In the genomic region with DNA sequence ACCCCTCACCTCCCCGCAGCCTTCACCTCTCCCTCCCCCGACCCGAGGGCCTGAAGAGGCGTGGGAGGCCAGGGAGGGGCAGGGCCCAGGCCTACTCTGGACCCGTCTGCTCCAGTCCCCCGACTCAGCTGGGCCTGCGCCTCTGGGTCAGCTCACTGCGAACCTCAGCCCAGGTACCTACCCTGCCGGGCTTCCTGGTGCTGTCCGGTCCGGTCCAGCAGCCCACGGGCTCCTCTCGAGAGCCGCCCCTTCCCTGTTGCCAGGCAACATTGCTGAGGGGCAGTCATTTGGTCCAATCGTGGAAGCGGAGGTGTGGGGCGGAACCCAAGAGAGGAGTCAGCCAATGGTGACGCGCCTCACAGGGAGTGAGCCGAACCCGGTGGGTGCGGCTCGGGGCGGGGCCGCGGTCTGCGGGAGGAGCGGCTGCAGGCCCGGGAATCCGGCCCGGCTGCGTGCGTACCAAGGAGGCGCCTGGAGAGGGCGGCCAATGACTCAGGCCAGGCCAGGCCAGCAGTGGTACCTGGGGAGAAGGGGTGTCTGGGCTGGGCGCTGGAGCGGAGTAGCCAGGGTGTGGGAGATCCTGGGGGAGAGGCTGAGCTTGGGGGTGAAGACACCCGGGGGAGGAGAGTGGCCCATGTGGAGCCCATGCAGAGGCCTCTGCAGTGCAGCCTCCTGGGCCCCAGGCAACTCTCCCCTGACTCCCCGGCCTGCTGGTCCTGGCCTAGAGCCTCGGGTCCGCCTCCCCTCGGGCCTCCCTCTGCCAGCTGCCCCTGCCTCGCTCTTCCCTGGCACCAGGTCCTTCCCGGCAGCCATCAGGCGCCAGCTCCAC, we compare ENCODE assay signal across 1 cellular context.
TF ChIP-seq lines count a peak whose summit lies in the region.

A gene with protein sequence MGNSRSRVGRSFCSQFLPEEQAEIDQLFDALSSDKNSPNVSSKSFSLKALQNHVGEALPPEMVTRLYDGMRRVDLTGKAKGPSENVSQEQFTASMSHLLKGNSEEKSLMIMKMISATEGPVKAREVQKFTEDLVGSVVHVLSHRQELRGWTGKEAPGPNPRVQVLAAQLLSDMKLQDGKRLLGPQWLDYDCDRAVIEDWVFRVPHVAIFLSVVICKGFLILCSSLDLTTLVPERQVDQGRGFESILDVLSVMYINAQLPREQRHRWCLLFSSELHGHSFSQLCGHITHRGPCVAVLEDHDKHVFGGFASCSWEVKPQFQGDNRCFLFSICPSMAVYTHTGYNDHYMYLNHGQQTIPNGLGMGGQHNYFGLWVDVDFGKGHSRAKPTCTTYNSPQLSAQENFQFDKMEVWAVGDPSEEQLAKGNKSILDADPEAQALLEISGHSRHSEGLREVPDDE (minus strand): TSS at position 240 of the 829 bp plus-strand sequence. CDS start 6,573 bp downstream, outside the sequence.

TF ChIP-seq in HepG2, 621 proteins besides CTCF, POLR2A, EP300 and RAD21 (continued from another document and continues in another):
- 0 out of 2 replicates have a peak, but pooled peaks have one; percentile 18 for TF ChIP-seq ZFP1 (CRISPR knock-in tag; IDR thresholded peaks at IDR 0.05)
- peak; percentile 45; the same call in 1 of the 2 replicates for TF ChIP-seq ESRRA (CRISPR knock-in tag; IDR thresholded peaks at IDR 0.05; ENCODE audit: low read depth)
- TF ChIP-seq, protein P1, sequence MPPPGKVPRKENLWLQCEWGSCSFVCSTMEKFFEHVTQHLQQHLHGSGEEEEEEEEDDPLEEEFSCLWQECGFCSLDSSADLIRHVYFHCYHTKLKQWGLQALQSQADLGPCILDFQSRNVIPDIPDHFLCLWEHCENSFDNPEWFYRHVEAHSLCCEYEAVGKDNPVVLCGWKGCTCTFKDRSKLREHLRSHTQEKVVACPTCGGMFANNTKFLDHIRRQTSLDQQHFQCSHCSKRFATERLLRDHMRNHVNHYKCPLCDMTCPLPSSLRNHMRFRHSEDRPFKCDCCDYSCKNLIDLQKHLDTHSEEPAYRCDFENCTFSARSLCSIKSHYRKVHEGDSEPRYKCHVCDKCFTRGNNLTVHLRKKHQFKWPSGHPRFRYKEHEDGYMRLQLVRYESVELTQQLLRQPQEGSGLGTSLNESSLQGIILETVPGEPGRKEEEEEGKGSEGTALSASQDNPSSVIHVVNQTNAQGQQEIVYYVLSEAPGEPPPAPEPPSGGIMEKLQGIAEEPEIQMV (CRISPR knock-in tag; IDR thresholded peaks at IDR 0.05; ENCODE audit: low read depth), result no peak
- no peak for TF ChIP-seq POLR2AphosphoS2 (IDR thresholded peaks at IDR 0.05; ENCODE audit: low read depth, low read length)
- TF ChIP-seq, protein P2, sequence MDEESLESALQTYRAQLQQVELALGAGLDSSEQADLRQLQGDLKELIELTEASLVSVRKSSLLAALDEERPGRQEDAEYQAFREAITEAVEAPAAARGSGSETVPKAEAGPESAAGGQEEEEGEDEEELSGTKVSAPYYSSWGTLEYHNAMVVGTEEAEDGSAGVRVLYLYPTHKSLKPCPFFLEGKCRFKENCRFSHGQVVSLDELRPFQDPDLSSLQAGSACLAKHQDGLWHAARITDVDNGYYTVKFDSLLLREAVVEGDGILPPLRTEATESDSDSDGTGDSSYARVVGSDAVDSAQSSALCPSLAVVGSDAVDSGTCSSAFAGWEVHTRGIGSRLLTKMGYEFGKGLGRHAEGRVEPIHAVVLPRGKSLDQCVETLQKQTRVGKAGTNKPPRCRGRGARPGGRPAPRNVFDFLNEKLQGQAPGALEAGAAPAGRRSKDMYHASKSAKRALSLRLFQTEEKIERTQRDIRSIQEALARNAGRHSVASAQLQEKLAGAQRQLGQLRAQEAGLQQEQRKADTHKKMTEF (CRISPR knock-in tag; IDR thresholded peaks at IDR 0.05), result peak; percentile 81
- TF ChIP-seq ZC3H4 (CRISPR knock-in tag; IDR thresholded peaks at IDR 0.05; ENCODE audit: borderline replicate concordance), result no peak
- TF ChIP-seq PAWR (CRISPR knock-in tag; IDR thresholded peaks at IDR 0.05; ENCODE audit: borderline replicate concordance), result no peak
- TF ChIP-seq MED1 (CRISPR knock-in tag; IDR thresholded peaks at IDR 0.05), result peak; percentile 55
- no peak for TF ChIP-seq GPN1 (CRISPR knock-in tag; IDR thresholded peaks at IDR 0.05; ENCODE audit: borderline replicate concordance)
- TF ChIP-seq ZZZ3 (CRISPR knock-in tag; IDR thresholded peaks at IDR 0.05; ENCODE audit: borderline replicate concordance), result peak; percentile 28; the same call in 1 of the 2 replicates
- no peak for TF ChIP-seq ZFP82 (CRISPR knock-in tag; IDR thresholded peaks at IDR 0.05; ENCODE audit: borderline replicate concordance)
- TF ChIP-seq MEIS1 (CRISPR knock-in tag; IDR thresholded peaks at IDR 0.05; ENCODE audit: borderline replicate concordance), result peak; percentile 63; the same call in 1 of the 2 replicates
- peak; percentile 60; the same call in 1 of the 2 replicates for TF ChIP-seq ZNF777 (CRISPR knock-in tag; IDR thresholded peaks at IDR 0.05)
- TF ChIP-seq TEAD3 (CRISPR knock-in tag; optimal IDR thresholded peaks at IDR 0.05; ENCODE audit: borderline replicate concordance), result peak; percentile 59
- TF ChIP-seq MXD4 (CRISPR knock-in tag; IDR thresholded peaks at IDR 0.05), result peak; percentile 80
- no peak for TF ChIP-seq NFE2 (CRISPR knock-in tag; IDR thresholded peaks at IDR 0.05)
- no peak for TF ChIP-seq ZNF703 (CRISPR knock-in tag; IDR thresholded peaks at IDR 0.05; ENCODE audit: borderline replicate concordance)
- TF ChIP-seq ZNF350 (CRISPR knock-in tag; IDR thresholded peaks at IDR 0.05; ENCODE audit: borderline replicate concordance, low read depth), result peak; percentile 81; the same call in 1 of the 2 replicates
- TF ChIP-seq, protein P3, sequence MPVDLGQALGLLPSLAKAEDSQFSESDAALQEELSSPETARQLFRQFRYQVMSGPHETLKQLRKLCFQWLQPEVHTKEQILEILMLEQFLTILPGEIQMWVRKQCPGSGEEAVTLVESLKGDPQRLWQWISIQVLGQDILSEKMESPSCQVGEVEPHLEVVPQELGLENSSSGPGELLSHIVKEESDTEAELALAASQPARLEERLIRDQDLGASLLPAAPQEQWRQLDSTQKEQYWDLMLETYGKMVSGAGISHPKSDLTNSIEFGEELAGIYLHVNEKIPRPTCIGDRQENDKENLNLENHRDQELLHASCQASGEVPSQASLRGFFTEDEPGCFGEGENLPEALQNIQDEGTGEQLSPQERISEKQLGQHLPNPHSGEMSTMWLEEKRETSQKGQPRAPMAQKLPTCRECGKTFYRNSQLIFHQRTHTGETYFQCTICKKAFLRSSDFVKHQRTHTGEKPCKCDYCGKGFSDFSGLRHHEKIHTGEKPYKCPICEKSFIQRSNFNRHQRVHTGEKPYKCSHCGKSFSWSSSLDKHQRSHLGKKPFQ (CRISPR knock-in tag; IDR thresholded peaks at IDR 0.05; ENCODE audit: insufficient replicate concordance), result no peak
- TF ChIP-seq SIN3A (IDR thresholded peaks at IDR 0.05; ENCODE audit: borderline replicate concordance, low read depth, low read length), result peak; percentile 68; the same call in 1 of the 2 replicates
- no peak for TF ChIP-seq ZNF619 (CRISPR knock-in tag; IDR thresholded peaks at IDR 0.05)
- TF ChIP-seq ZBTB38 (CRISPR knock-in tag; IDR thresholded peaks at IDR 0.05), result peak; percentile 29
- peak; percentile 51 for TF ChIP-seq GATAD1 (CRISPR knock-in tag; IDR thresholded peaks at IDR 0.05)
- TF ChIP-seq NBN (conservative IDR thresholded peaks at IDR 0.05), result no peak
- TF ChIP-seq, protein P4, sequence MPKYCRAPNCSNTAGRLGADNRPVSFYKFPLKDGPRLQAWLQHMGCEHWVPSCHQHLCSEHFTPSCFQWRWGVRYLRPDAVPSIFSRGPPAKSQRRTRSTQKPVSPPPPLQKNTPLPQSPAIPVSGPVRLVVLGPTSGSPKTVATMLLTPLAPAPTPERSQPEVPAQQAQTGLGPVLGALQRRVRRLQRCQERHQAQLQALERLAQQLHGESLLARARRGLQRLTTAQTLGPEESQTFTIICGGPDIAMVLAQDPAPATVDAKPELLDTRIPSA (CRISPR knock-in tag; IDR thresholded peaks at IDR 0.05; ENCODE audit: borderline replicate concordance), result no peak
- TF ChIP-seq ZNF496 (CRISPR knock-in tag; IDR thresholded peaks at IDR 0.05; ENCODE audit: insufficient replicate concordance), result no peak
- TF ChIP-seq ZNF577 (CRISPR knock-in tag; IDR thresholded peaks at IDR 0.05; ENCODE audit: borderline replicate concordance, low read depth), result no peak
- no peak for TF ChIP-seq HNF4A (CRISPR knock-in tag; IDR thresholded peaks at IDR 0.05)
- no peak for TF ChIP-seq PHB2 (IDR thresholded peaks at IDR 0.05; ENCODE audit: partially characterized antibody)
- TF ChIP-seq ELF1 (CRISPR knock-in tag; IDR thresholded peaks at IDR 0.05), result peak; percentile 65
- TF ChIP-seq SSRP1 (CRISPR knock-in tag; IDR thresholded peaks at IDR 0.05), result no peak
- peak; percentile 75 for TF ChIP-seq AGO1 (IDR thresholded peaks at IDR 0.05; ENCODE audit: low read depth, low read length, poor library complexity, severe bottlenecking)
- TF ChIP-seq, protein P5, sequence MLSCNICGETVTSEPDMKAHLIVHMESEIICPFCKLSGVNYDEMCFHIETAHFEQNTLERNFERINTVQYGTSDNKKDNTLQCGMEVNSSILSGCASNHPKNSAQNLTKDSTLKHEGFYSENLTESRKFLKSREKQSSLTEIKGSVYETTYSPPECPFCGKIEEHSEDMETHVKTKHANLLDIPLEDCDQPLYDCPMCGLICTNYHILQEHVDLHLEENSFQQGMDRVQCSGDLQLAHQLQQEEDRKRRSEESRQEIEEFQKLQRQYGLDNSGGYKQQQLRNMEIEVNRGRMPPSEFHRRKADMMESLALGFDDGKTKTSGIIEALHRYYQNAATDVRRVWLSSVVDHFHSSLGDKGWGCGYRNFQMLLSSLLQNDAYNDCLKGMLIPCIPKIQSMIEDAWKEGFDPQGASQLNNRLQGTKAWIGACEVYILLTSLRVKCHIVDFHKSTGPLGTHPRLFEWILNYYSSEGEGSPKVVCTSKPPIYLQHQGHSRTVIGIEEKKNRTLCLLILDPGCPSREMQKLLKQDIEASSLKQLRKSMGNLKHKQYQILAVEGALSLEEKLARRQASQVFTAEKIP (CRISPR knock-in tag; IDR thresholded peaks at IDR 0.05; ENCODE audit: borderline replicate concordance), result no peak
- TF ChIP-seq RXRB (CRISPR knock-in tag; IDR thresholded peaks at IDR 0.05; ENCODE audit: borderline replicate concordance), result peak; percentile 13; the same call in 1 of the 2 replicates
- TF ChIP-seq ZNF317 (CRISPR knock-in tag; IDR thresholded peaks at IDR 0.05), result peak; percentile 61
- 0 out of 2 replicates have a peak, but pooled peaks have one; percentile 81 for TF ChIP-seq SNAI1 (CRISPR knock-in tag; IDR thresholded peaks at IDR 0.05; ENCODE audit: borderline replicate concordance)
- TF ChIP-seq SMARCC2 (IDR thresholded peaks at IDR 0.05), result no peak
- TF ChIP-seq RFX3 (CRISPR knock-in tag; IDR thresholded peaks at IDR 0.05), result peak; percentile 99
- peak; percentile 68; the same call in 1 of the 2 replicates for TF ChIP-seq NCOA1 (CRISPR knock-in tag; IDR thresholded peaks at IDR 0.05)
- TF ChIP-seq CENPX (CRISPR knock-in tag; IDR thresholded peaks at IDR 0.05), result no peak
- TF ChIP-seq ZNF709 (CRISPR knock-in tag; IDR thresholded peaks at IDR 0.05), result peak; percentile 52
- no peak for TF ChIP-seq ZNF3 (CRISPR knock-in tag; IDR thresholded peaks at IDR 0.05)
- TF ChIP-seq NFYC (CRISPR knock-in tag; IDR thresholded peaks at IDR 0.05), result peak; percentile 99
- peak; percentile 71; the same call in 1 of the 2 replicates for TF ChIP-seq ZNF746 (CRISPR knock-in tag; IDR thresholded peaks at IDR 0.05)
- TF ChIP-seq ZFAT (CRISPR knock-in tag; conservative IDR thresholded peaks at IDR 0.05), result no peak
- TF ChIP-seq NONO (IDR thresholded peaks at IDR 0.05), result no peak
- no peak; the same call in 1 of the 2 replicates for TF ChIP-seq NONO (CRISPR knock-in tag; conservative IDR thresholded peaks at IDR 0.05)
- peak; percentile 49; the same call in 1 of the 2 replicates for TF ChIP-seq FOXK1 (CRISPR knock-in tag; IDR thresholded peaks at IDR 0.05; ENCODE audit: borderline replicate concordance, low read depth)
- no peak for TF ChIP-seq ZNF749 (CRISPR knock-in tag; IDR thresholded peaks at IDR 0.05; ENCODE audit: borderline replicate concordance)
- 0 out of 2 replicates have a peak, but pooled peaks have one; percentile 21 for TF ChIP-seq FOXJ3 (CRISPR knock-in tag; IDR thresholded peaks at IDR 0.05; ENCODE audit: borderline replicate concordance)
- TF ChIP-seq MXI1 (IDR thresholded peaks at IDR 0.05; ENCODE audit: borderline replicate concordance, low read depth, low read length), result peak; percentile 93; the same call in 2 of the 3 replicates
- no peak for TF ChIP-seq ZNF557 (CRISPR knock-in tag; IDR thresholded peaks at IDR 0.05)
- TF ChIP-seq, protein P6, sequence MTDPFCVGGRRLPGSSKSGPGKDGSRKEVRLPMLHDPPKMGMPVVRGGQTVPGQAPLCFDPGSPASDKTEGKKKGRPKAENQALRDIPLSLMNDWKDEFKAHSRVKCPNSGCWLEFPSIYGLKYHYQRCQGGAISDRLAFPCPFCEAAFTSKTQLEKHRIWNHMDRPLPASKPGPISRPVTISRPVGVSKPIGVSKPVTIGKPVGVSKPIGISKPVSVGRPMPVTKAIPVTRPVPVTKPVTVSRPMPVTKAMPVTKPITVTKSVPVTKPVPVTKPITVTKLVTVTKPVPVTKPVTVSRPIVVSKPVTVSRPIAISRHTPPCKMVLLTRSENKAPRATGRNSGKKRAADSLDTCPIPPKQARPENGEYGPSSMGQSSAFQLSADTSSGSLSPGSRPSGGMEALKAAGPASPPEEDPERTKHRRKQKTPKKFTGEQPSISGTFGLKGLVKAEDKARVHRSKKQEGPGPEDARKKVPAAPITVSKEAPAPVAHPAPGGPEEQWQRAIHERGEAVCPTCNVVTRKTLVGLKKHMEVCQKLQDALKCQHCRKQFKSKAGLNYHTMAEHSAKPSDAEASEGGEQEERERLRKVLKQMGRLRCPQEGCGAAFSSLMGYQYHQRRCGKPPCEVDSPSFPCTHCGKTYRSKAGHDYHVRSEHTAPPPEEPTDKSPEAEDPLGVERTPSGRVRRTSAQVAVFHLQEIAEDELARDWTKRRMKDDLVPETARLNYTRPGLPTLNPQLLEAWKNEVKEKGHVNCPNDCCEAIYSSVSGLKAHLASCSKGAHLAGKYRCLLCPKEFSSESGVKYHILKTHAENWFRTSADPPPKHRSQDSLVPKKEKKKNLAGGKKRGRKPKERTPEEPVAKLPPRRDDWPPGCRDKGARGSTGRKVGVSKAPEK (CRISPR knock-in tag; IDR thresholded peaks at IDR 0.05; ENCODE audit: borderline replicate concordance), result no peak
- TF ChIP-seq, protein P7, sequence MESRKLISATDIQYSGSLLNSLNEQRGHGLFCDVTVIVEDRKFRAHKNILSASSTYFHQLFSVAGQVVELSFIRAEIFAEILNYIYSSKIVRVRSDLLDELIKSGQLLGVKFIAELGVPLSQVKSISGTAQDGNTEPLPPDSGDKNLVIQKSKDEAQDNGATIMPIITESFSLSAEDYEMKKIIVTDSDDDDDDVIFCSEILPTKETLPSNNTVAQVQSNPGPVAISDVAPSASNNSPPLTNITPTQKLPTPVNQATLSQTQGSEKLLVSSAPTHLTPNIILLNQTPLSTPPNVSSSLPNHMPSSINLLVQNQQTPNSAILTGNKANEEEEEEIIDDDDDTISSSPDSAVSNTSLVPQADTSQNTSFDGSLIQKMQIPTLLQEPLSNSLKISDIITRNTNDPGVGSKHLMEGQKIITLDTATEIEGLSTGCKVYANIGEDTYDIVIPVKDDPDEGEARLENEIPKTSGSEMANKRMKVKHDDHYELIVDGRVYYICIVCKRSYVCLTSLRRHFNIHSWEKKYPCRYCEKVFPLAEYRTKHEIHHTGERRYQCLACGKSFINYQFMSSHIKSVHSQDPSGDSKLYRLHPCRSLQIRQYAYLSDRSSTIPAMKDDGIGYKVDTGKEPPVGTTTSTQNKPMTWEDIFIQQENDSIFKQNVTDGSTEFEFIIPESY (CRISPR knock-in tag; IDR thresholded peaks at IDR 0.05), result no peak
